In genomic region chr10:14092749-14093148, GRCh38 we compare ENCODE assay signal across 22 cellular contexts.
"Had no signal": no experiment of that assay in that cellular context is flagged by ENCODE, and none has a peak within 500 bp of the region (broad histone marks: within the 10 kb centered on the region; RNA-seq: fewer than 3 reads in every experiment).

No MANE protein-coding gene starts in this region.

- DNase-seq: activated B cell treated with CpG ODN at 0.5 μM for 24 hours; activated CD4-positive, alpha-beta T cell treated with anti-CD3 and anti-CD28 coated beads for 1 hour; activated CD4-positive, alpha-beta T cell treated with anti-CD3 and anti-CD28 coated beads, Interleukin-2, amount 10 ng/mL, durations not matched to agents 24 days and 14 days; activated CD4-positive, alpha-beta T cell treated with anti-CD3 and anti-CD28 coated beads, Interleukin-2, amount 50 U/mL, for 48 hours; activated CD8-positive, alpha-beta memory T cell treated with anti-CD3 and anti-CD28 coated beads, Interleukin-2, amount 10 ng/mL, durations not matched to agents 7 days and 5 days; activated effector memory CD4-positive, alpha-beta T cell treated with Interleukin-2 at 50 U/mL for 16 hours; activated naive CD4-positive, alpha-beta T cell; activated T-cell treated with anti-CD3 and anti-CD28 coated beads, Interleukin-2, amount 50 U/mL, for 24 hours; aorta; body of pancreas; NCI-H1092; NCI-H1417 treated with DMSO at 0.1 percent for 48 hours; NCI-H1694; NCI-H2029 treated with DMSO at 0.1 percent for 48 hours; NCI-H446; NCI-H524; PC-3; SHP77 treated with DMSO at 0.1 percent for 48 hours; T-helper 9 cell had no signal

- H3K9me3 Mint-ChIP-seq: activated B cell treated with CpG ODN at 0.5 μM for 24 hours; activated CD4-positive, alpha-beta T cell treated with anti-CD3 and anti-CD28 coated beads, Interleukin-2, amount 10 ng/mL, durations not matched to agents 24 days and 14 days; activated naive CD4-positive, alpha-beta T cell treated with anti-CD3 and anti-CD28 coated beads, Interleukin-2, amount 50 U/mL, for 24 hours; activated T-cell treated with anti-CD3 and anti-CD28 coated beads, Interleukin-2, amount 50 U/mL, for 24 hours; activated T-helper 1 cell treated with anti-CD3 and anti-CD28 coated beads, Interleukin-12 subunit alpha, Interleukin-12 subunit beta, Interleukin-2, Interleukin-4 antibody, amounts not matched to agents 30 ng/mL and 10 ng/mL and 1 ng/mL, durations not matched to agents 14 hours and 24 hours and 36 hours; T-helper 1 cell treated with Interleukin-12 subunit alpha and Interleukin-12 subunit beta and Interleukin-4 antibody, amounts not matched to agents 30 μg/mL and 1 μg/mL, for 36 hours had no signal

- H3K4me1 Mint-ChIP-seq: activated B cell treated with CpG ODN at 0.5 μM for 24 hours; activated CD4-positive, alpha-beta T cell treated with anti-CD3 and anti-CD28 coated beads, Interleukin-2, amount 10 ng/mL, durations not matched to agents 24 days and 14 days; activated CD8-positive, alpha-beta memory T cell treated with anti-CD3 and anti-CD28 coated beads, Interleukin-2, amount 10 ng/mL, durations not matched to agents 7 days and 5 days; activated naive CD4-positive, alpha-beta T cell treated with anti-CD3 and anti-CD28 coated beads, Interleukin-2, amount 50 U/mL, for 24 hours had no signal

- H3K9me3 ChIP-seq: body of pancreas had no signal

- H3K27ac Mint-ChIP-seq: activated B cell treated with CpG ODN at 0.5 μM for 24 hours; activated CD4-positive, alpha-beta T cell treated with anti-CD3 and anti-CD28 coated beads, Interleukin-2, amount 10 ng/mL, durations not matched to agents 24 days and 14 days; activated CD8-positive, alpha-beta memory T cell treated with anti-CD3 and anti-CD28 coated beads, Interleukin-2, amount 10 ng/mL, durations not matched to agents 7 days and 5 days; activated naive CD4-positive, alpha-beta T cell treated with anti-CD3 and anti-CD28 coated beads, Interleukin-2, amount 50 U/mL, for 24 hours; activated T-cell treated with anti-CD3 and anti-CD28 coated beads, Interleukin-2, amount 50 U/mL, for 24 hours; activated T-helper 1 cell treated with anti-CD3 and anti-CD28 coated beads, Interleukin-12 subunit alpha, Interleukin-12 subunit beta, Interleukin-2, Interleukin-4 antibody, amounts not matched to agents 30 ng/mL and 10 ng/mL and 1 ng/mL, durations not matched to agents 14 hours and 24 hours and 36 hours; T-helper 1 cell treated with Interleukin-12 subunit alpha and Interleukin-12 subunit beta and Interleukin-4 antibody, amounts not matched to agents 30 μg/mL and 1 μg/mL, for 36 hours had no signal

- H3K27me3 Mint-ChIP-seq: activated B cell treated with CpG ODN at 0.5 μM for 24 hours; activated CD4-positive, alpha-beta T cell treated with anti-CD3 and anti-CD28 coated beads, Interleukin-2, amount 10 ng/mL, durations not matched to agents 24 days and 14 days; activated CD8-positive, alpha-beta memory T cell treated with anti-CD3 and anti-CD28 coated beads, Interleukin-2, amount 10 ng/mL, durations not matched to agents 7 days and 5 days; activated naive CD4-positive, alpha-beta T cell treated with anti-CD3 and anti-CD28 coated beads, Interleukin-2, amount 50 U/mL, for 24 hours; activated T-cell treated with anti-CD3 and anti-CD28 coated beads, Interleukin-2, amount 50 U/mL, for 24 hours had no signal

- ATAC-seq: activated CD8-positive, alpha-beta memory T cell treated with anti-CD3 and anti-CD28 coated beads, Interleukin-2, amount 10 ng/mL, durations not matched to agents 7 days and 5 days; body of pancreas; PC-3 had no signal

- H3K4me3 Mint-ChIP-seq: activated B cell treated with CpG ODN at 0.5 μM for 24 hours; activated CD4-positive, alpha-beta T cell treated with anti-CD3 and anti-CD28 coated beads, Interleukin-2, amount 10 ng/mL, durations not matched to agents 24 days and 14 days; activated CD8-positive, alpha-beta memory T cell treated with anti-CD3 and anti-CD28 coated beads, Interleukin-2, amount 10 ng/mL, durations not matched to agents 7 days and 5 days; activated naive CD4-positive, alpha-beta T cell treated with anti-CD3 and anti-CD28 coated beads, Interleukin-2, amount 50 U/mL, for 24 hours; activated T-cell treated with anti-CD3 and anti-CD28 coated beads, Interleukin-2, amount 50 U/mL, for 24 hours; activated T-helper 1 cell treated with anti-CD3 and anti-CD28 coated beads, Interleukin-12 subunit alpha, Interleukin-12 subunit beta, Interleukin-2, Interleukin-4 antibody, amounts not matched to agents 30 ng/mL and 10 ng/mL and 1 ng/mL, durations not matched to agents 14 hours and 24 hours and 36 hours; T-helper 1 cell treated with Interleukin-12 subunit alpha and Interleukin-12 subunit beta and Interleukin-4 antibody, amounts not matched to agents 30 μg/mL and 1 μg/mL, for 36 hours had no signal

- H3K36me3 Mint-ChIP-seq: activated CD8-positive, alpha-beta memory T cell treated with anti-CD3 and anti-CD28 coated beads, Interleukin-2, amount 10 ng/mL, durations not matched to agents 7 days and 5 days; activated naive CD4-positive, alpha-beta T cell treated with anti-CD3 and anti-CD28 coated beads, Interleukin-2, amount 50 U/mL, for 24 hours had no signal
